Comparison of ENCODE assay signal across 36 cellular contexts in genomic region chr14:37157987-37158386, GRCh38. TPM values are rescaled to one million over a fixed set of nuclear protein-coding genes. Genes with fewer than 3 reads are reported as not detected.
"Had no signal": no experiment of that assay in that cellular context is flagged by ENCODE, and none has a peak within 500 bp of the region (broad histone marks: within the 10 kb centered on the region; RNA-seq: fewer than 3 reads in every experiment).

No MANE protein-coding gene starts in this region.

- FAIRE-seq: astrocyte, bronchial epithelial cell had no signal

- H3K36me3 ChIP-seq: adrenal gland, ascending aorta, brain microvascular endothelial cell, breast epithelium, cardiac muscle cell had no signal

- DNase-seq: activated effector memory CD4-positive, alpha-beta T cell treated with anti-CD3 and anti-CD28 coated beads, Interleukin-2, amount 50 U/mL, for 16 hours; activated effector memory CD4-positive, alpha-beta T cell treated with Interleukin-2 at 50 U/mL for 16 hours; activated gamma-delta T cell; activated gamma-delta T cell treated with Interleukin-2 at 50 U/mL for 16 hours; activated naive CD4-positive, alpha-beta T cell; activated naive CD4-positive, alpha-beta T cell treated with anti-CD3 and anti-CD28 coated beads for 36 hours; activated naive CD4-positive, alpha-beta T cell treated with anti-CD3 and anti-CD28 coated beads, Interleukin-2, amount 10 ng/mL, durations not matched to agents 7 days and 5 days; activated naive CD4-positive, alpha-beta T cell treated with anti-CD3 and anti-CD28 coated beads, Interleukin-2, amount 50 U/mL, for 16 hours; activated naive CD4-positive, alpha-beta T cell treated with Interleukin-2 at 50 U/mL for 16 hours; activated naive CD8-positive, alpha-beta T cell treated with anti-CD3 and anti-CD28 coated beads for 36 hours; activated naive CD8-positive, alpha-beta T cell treated with anti-CD3 and anti-CD28 coated beads, Interleukin-2, amount 10 ng/mL, durations not matched to agents 7 days and 5 days; activated naive CD8-positive, alpha-beta T cell treated with anti-CD3 and anti-CD28 coated beads, Interleukin-2, amount 50 U/mL, for 24 hours; activated T-cell treated with anti-CD3 and anti-CD28 coated beads, Interleukin-2, amount 50 U/mL, for 1 hour; activated T-cell treated with anti-CD3 and anti-CD28 coated beads, Interleukin-2, amount 50 U/mL, for 24 hours; activated T-cell treated with anti-CD3 and anti-CD28 coated beads, Interleukin-2, amount 50 U/mL, for 4 hours; activated T-cell treated with anti-CD3 and anti-CD28 coated beads, Interleukin-2, amount 50 U/mL, for 48 hours; activated T-cell treated with anti-CD3 and anti-CD28 coated beads, Interleukin-2, amount 50 U/mL, for 72 hours; adrenal gland; amniotic stem cell; amygdala; anterior cingulate cortex; aorta; body of pancreas; brain microvascular endothelial cell; caudate nucleus; central memory CD4-positive, alpha-beta T cell; cerebellar nuclear complex had no signal

- H3K27me3 ChIP-seq: adrenal gland, ascending aorta, body of pancreas, brain microvascular endothelial cell, breast epithelium, cardiac muscle cell had no signal

- H3K4me3 ChIP-seq: adrenal gland, ascending aorta, body of pancreas, breast epithelium, cardiac muscle cell had no signal

- ATAC-seq: activated naive CD4-positive, alpha-beta T cell treated with anti-CD3 and anti-CD28 coated beads, Interleukin-2, amount 50 U/mL, for 72 hours; activated naive CD8-positive, alpha-beta T cell treated with anti-CD3 and anti-CD28 coated beads, Interleukin-2, amount 50 U/mL, for 24 hours; activated T-cell treated with anti-CD3 and anti-CD28 coated beads, Interleukin-2, amount 50 U/mL, for 4 hours; activated T-cell treated with anti-CD3 and anti-CD28 coated beads, Interleukin-2, amount 50 U/mL, for 72 hours; activated T-helper 17 cell treated with anti-CD3 and anti-CD28 coated beads, Interleukin-2, amount 50 U/mL, for 72 hours; body of pancreas had no signal

- H3K27ac ChIP-seq: adrenal gland, ascending aorta, body of pancreas, brain microvascular endothelial cell, breast epithelium, cardiac muscle cell had no signal

- H3K4me1 ChIP-seq: adrenal gland, ascending aorta, body of pancreas, breast epithelium had no signal

- H3K9me3 ChIP-seq: adrenal gland, body of pancreas had no signal

RNA-seq across cellular contexts. Expression of gene SLC25A21, which starts 14.4 kb away (rescaled TPM):
- total RNA-seq: activated naive CD4-positive, alpha-beta T cell treated with anti-CD3 and anti-CD28 coated beads for 36 hours; activated naive CD4-positive, alpha-beta T cell treated with anti-CD3 and anti-CD28 coated beads, Interleukin-2, amount 50 U/mL, for 72 hours; activated naive CD8-positive, alpha-beta T cell treated with anti-CD3 and anti-CD28 coated beads for 36 hours; activated naive CD8-positive, alpha-beta T cell treated with anti-CD3 and anti-CD28 coated beads, Interleukin-2, amount 10 ng/mL, durations not matched to agents 7 days and 5 days; activated T-cell treated with anti-CD3 and anti-CD28 coated beads, Interleukin-2, amount 50 U/mL, for 4 hours; activated T-cell treated with anti-CD3 and anti-CD28 coated beads, Interleukin-2, amount 50 U/mL, for 72 hours; activated T-helper 1 cell treated with anti-CD3 and anti-CD28 coated beads, Interleukin-12 subunit alpha, Interleukin-12 subunit beta, Interleukin-2, Interleukin-4 antibody, amounts not matched to agents 30 ng/mL and 10 ng/mL and 1 ng/mL, durations not matched to agents 14 hours and 24 hours and 36 hours; activated T-helper 17 cell treated with anti-CD3 and anti-CD28 coated beads, Interleukin-2, amount 50 U/mL, for 72 hours; activated T-helper 2 cell treated with anti-CD3 and anti-CD28 coated beads, Interferon-gamma antibody, Interleukin-2, Interleukin-4, amounts not matched to agents 10 μg/mL and 5 μg/mL and 100 μg/mL, durations not matched to agents 14 hours and 24 hours and 36 hours; ascending aorta; body of pancreas had no signal

RNA-seq across cellular contexts. Expression of gene MIPOL1, which starts 39.8 kb away (rescaled TPM):
- total RNA-seq: activated naive CD8-positive, alpha-beta T cell treated with anti-CD3 and anti-CD28 coated beads for 36 hours; activated naive CD8-positive, alpha-beta T cell treated with anti-CD3 and anti-CD28 coated beads, Interleukin-2, amount 10 ng/mL, durations not matched to agents 7 days and 5 days; activated T-helper 1 cell treated with anti-CD3 and anti-CD28 coated beads, Interleukin-12 subunit alpha, Interleukin-12 subunit beta, Interleukin-2, Interleukin-4 antibody, amounts not matched to agents 30 ng/mL and 10 ng/mL and 1 ng/mL, durations not matched to agents 14 hours and 24 hours and 36 hours; activated T-helper 2 cell treated with anti-CD3 and anti-CD28 coated beads, Interferon-gamma antibody, Interleukin-2, Interleukin-4, amounts not matched to agents 10 μg/mL and 5 μg/mL and 100 μg/mL, durations not matched to agents 14 hours and 24 hours and 36 hours had no signal
